14 cellular contexts compared by ENCODE assay signal in the genomic region with DNA sequence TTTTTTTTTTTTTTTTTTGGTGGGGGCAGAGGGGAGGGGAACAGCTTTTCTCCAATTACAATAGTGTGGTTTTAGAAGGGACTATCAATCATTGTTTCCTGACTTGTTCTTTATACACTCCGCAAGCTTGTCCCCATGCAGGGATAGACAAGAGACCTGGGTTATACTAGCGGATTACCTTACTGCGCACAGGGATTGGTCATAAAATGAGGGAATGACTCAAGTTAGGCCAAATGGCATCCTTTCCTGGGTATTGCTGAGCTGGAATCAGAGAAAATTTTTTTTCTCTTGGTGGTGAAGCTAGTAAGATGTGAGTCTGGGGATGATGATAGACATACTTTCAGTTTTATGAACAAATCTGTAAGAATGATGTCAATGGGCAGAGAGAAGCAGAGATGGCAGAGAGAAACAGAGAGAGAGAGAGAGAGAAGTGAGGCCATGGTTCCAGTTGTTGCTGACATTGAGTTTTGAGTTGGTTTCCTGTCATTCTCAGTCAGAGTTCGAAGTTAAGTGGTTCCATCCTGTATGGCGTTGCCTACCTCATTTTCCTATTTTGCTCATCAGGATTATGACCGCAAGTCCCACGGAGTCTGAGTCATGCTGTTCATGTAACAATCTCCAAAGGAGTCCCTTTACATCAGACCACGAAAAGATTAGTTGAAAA. TPM values are rescaled to one million over a fixed set of nuclear protein-coding genes. Genes with fewer than 3 reads are reported as not detected.
DNase-seq lines count a peak whose midpoint lies in the region; ATAC-seq and TF ChIP-seq lines count a peak whose summit lies in the region.
"Had no signal": no experiment of that assay in that cellular context is flagged by ENCODE, and none has a peak within 500 bp of the region (broad histone marks: within the 10 kb centered on the region; RNA-seq: fewer than 3 reads in every experiment).

No MANE protein-coding gene starts in this region.

- peaks cover 2 to 82% (median 3%) of the 10 kb centered on the region in 3 donors for H3K4me1 ChIP-seq in gastroesophageal sphincter

- H3K36me3 Mint-ChIP-seq in activated T-cell treated with anti-CD3 and anti-CD28 coated beads, Interleukin-2, amount 50 U/mL, for 4 hours (ENCODE audit: insufficient read depth): no peaks in the 10 kb centered on the region
- no peaks in the 10 kb centered on the region for H3K36me3 Mint-ChIP-seq in naive thymus-derived CD8-positive, alpha-beta T cell

- TF ChIP-seq CTCF in AG10803 (conservative IDR thresholded peaks at IDR 0.05; ENCODE audit: low read length) (no peak), gastroesophageal sphincter (IDR thresholded peaks at IDR 0.05) (no peak)

- H3K9me3 Mint-ChIP-seq in activated T-cell treated with anti-CD3 and anti-CD28 coated beads, Interleukin-2, amount 50 U/mL, for 4 hours: no peaks in the 10 kb centered on the region
- peaks cover 0 to 4% (median 0%) of the 10 kb centered on the region in 9 donors for H3K9me3 Mint-ChIP-seq in naive thymus-derived CD8-positive, alpha-beta T cell
- H3K9me3 Mint-ChIP-seq: activated CD4-positive, alpha-beta T cell treated with anti-CD3 and anti-CD28 coated beads, Interleukin-2, amount 10 ng/mL, durations not matched to agents 7 days and 5 days had no signal

- POLR2A ChIA-PET in naive thymus-derived CD8-positive, alpha-beta T cell (lab: Charles Lee): no interaction called here

- H3K4me3 ChIP-seq in AG10803 (ENCODE audit: low read length) (no peak overlapping the region), gastroesophageal sphincter (no peak overlapping the region)

- WGBS in gastroesophageal sphincter (ENCODE audit: low coverage in 1 of 2), 2 donors: 68 to 75% methylated on average over 7 to 8 of the region's 8 CpGs

- peak; percentile 32 to 48 for ATAC-seq in activated T-cell treated with anti-CD3 and anti-CD28 coated beads, Interleukin-2, amount 50 U/mL, for 4 hours
- no peak for ATAC-seq in gastroesophageal sphincter
- no peak for ATAC-seq in naive thymus-derived CD8-positive, alpha-beta T cell
- ATAC-seq: T-helper 17 cell had no signal

- peaks cover 3% of the 10 kb centered on the region for H3K27me3 Mint-ChIP-seq in activated T-cell treated with anti-CD3 and anti-CD28 coated beads, Interleukin-2, amount 50 U/mL, for 4 hours (ENCODE audit: low read depth)
- peaks cover 0 to 5% (median 3%) of the 10 kb centered on the region in 5 donors for H3K27me3 Mint-ChIP-seq in naive thymus-derived CD8-positive, alpha-beta T cell

- peak overlapping the region; percentile 74 to 91 (median 76) for H3K27ac ChIP-seq in gastroesophageal sphincter
- H3K27ac ChIP-seq: C4-2B, epithelial cell of prostate had no signal

- H3K9me3 ChIP-seq in gastroesophageal sphincter: no peaks in the 10 kb centered on the region

- no peak for TF ChIP-seq EP300 in gastroesophageal sphincter (IDR thresholded peaks at IDR 0.05)

- H3K27me3 ChIP-seq in gastroesophageal sphincter: no peaks in the 10 kb centered on the region

- DNase-seq in AG10803 (ENCODE audit: low read depth) (peak; percentile 50), H4 (ENCODE audit: low spot score) (peak; percentile 68), NCI-H1048 (lab: John Stamatoyannopoulos, UW) (no peak), glomerular visceral epithelial cell (ENCODE audit: extremely low spot score) (no peak), SKM-1 (lab: John Stamatoyannopoulos, UW; ENCODE audit: unreplicated experiment) (no peak)
- DNase-seq in activated T-cell treated with anti-CD3 and anti-CD28 coated beads, Interleukin-2, amount 50 U/mL, for 4 hours: no peak
- no peak for DNase-seq in naive thymus-derived CD8-positive, alpha-beta T cell
- DNase-seq: activated CD4-positive, alpha-beta T cell treated with anti-CD3 and anti-CD28 coated beads, Interleukin-2, amount 10 ng/mL, durations not matched to agents 7 days and 5 days; NCI-H1436 treated with DMSO at 0.1 percent for 48 hours; NCI-H526; T-helper 17 cell had no signal

- H3K4me3 Mint-ChIP-seq in activated T-cell treated with anti-CD3 and anti-CD28 coated beads, Interleukin-2, amount 50 U/mL, for 4 hours: no peak overlapping the region
- H3K4me3 Mint-ChIP-seq in naive thymus-derived CD8-positive, alpha-beta T cell: no peak overlapping the region
- H3K4me3 Mint-ChIP-seq: activated CD4-positive, alpha-beta T cell treated with anti-CD3 and anti-CD28 coated beads, Interleukin-2, amount 10 ng/mL, durations not matched to agents 7 days and 5 days; T-helper 17 cell had no signal

- H3K27ac Mint-ChIP-seq in naive thymus-derived CD8-positive, alpha-beta T cell: no peak overlapping the region
- H3K27ac Mint-ChIP-seq: activated CD4-positive, alpha-beta T cell treated with anti-CD3 and anti-CD28 coated beads, Interleukin-2, amount 10 ng/mL, durations not matched to agents 7 days and 5 days; T-helper 17 cell had no signal

- no peak for TF ChIP-seq POLR2A in gastroesophageal sphincter (IDR thresholded peaks at IDR 0.05)

- no peaks in the 10 kb centered on the region for H3K36me3 ChIP-seq in gastroesophageal sphincter

- H3K4me1 Mint-ChIP-seq in activated T-cell treated with anti-CD3 and anti-CD28 coated beads, Interleukin-2, amount 50 U/mL, for 4 hours (ENCODE audit: low read depth): no peaks in the 10 kb centered on the region
- H3K4me1 Mint-ChIP-seq in naive thymus-derived CD8-positive, alpha-beta T cell: peaks cover 0 to 6% (median under 1%) of the 10 kb centered on the region in 4 donors
- H3K4me1 Mint-ChIP-seq: activated CD4-positive, alpha-beta T cell treated with anti-CD3 and anti-CD28 coated beads, Interleukin-2, amount 10 ng/mL, durations not matched to agents 7 days and 5 days; T-helper 17 cell had no signal

RNA-seq across cellular contexts. Expression of a gene that starts 59.1 kb away (rescaled TPM):
- 0.02 and 0.17 TPM in 2 replicates for total RNA-seq in H4 (2014; rRNA removed; shearing (Covaris generic))
- not detected for total RNA-seq in activated T-cell treated with anti-CD3 and anti-CD28 coated beads, Interleukin-2, amount 50 U/mL, for 4 hours
- 1 to 10 TPM in 3 of 4 donors, under 1 TPM in 1; 0.47 to 1.7 (median 1.4) TPM for total RNA-seq in gastroesophageal sphincter
- not detected for total RNA-seq in naive thymus-derived CD8-positive, alpha-beta T cell
- not detected for polyA plus RNA-seq in naive thymus-derived CD8-positive, alpha-beta T cell
- total RNA-seq: activated CD4-positive, alpha-beta T cell treated with anti-CD3 and anti-CD28 coated beads, Interleukin-2, amount 10 ng/mL, durations not matched to agents 7 days and 5 days; T-helper 17 cell had no signal

Comparison
In these comparisons a context has a peak if more than half of its experiments do, and no peak if none do; other contexts are left out.
1. DNase-seq: peak in AG10803 (single experiment) and H4 (single experiment); none in activated T-cell treated with anti-CD3 and anti-CD28 coated beads, Interleukin-2, amount 50 U/mL, for 4 hours (single experiment), NCI-H1048 (single experiment), naive thymus-derived CD8-positive, alpha-beta T cell (0 of 10), glomerular visceral epithelial cell (single experiment) and SKM-1 (single experiment).
2. ATAC-seq: peak in activated T-cell treated with anti-CD3 and anti-CD28 coated beads, Interleukin-2, amount 50 U/mL, for 4 hours (2 of 2); none in gastroesophageal sphincter (single experiment) and naive thymus-derived CD8-positive, alpha-beta T cell (0 of 2).